ENCODE assay signal across 21 cellular contexts in the genomic region with DNA sequence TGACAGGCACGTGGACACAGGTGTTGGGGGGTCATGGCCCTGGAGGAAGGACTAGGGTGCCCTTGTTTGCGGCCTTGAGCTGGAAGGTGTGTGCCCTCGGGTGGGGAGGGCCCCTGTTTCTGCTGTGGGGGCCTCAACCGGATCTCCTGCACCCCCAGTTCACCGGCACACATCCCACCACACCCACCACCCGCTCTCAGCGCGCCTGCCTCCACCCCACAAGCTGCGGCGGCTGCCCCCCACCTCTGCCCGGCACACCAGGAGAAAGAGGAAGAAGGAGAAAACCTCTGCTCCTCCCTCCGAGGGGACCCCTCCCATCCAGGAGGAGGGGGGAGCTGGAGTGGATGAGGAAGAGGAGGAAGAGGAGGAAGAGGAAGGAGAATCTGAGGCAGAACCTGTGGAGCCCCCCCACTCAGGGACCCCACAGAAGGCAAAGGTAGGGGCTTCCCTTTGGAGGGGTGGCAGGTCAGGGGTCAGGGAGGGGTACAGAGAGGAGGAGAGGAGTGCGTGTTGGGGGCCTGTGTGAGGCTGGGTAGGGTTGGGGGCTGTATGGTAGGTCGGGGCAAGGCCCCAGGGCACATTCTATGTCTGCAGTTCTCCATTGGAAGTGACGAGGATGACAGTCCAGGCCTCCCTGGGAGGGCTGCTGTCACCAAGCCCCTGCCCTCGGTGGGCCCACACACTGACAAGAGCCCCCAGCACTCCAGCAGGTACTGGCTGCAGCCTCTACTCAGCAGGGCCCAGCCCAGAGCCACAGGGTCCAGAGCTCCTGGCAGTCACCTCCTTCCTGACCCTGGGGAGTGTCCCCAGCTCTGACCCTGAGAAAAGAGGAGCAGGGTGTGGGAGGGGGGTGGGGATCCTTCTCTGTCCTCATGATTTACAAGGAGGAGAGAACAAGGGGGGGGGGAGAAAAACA. TPM values are rescaled to one million over a fixed set of nuclear protein-coding genes. Genes with fewer than 3 reads are reported as not detected.
DNase-seq lines count a peak whose midpoint lies in the region; TF ChIP-seq lines count a peak whose summit lies in the region.
"Had no signal": no experiment of that assay in that cellular context is flagged by ENCODE, and none has a peak within 500 bp of the region (broad histone marks: within the 10 kb centered on the region; RNA-seq: fewer than 3 reads in every experiment).

No MANE protein-coding gene starts in this region.

- H4K20me1 ChIP-seq in neural progenitor cell (ENCODE audit: low read depth): peaks cover 5% of the 10 kb centered on the region

- H3K4me1 Mint-ChIP-seq in Calu3 (ENCODE audit: low read depth, unreplicated experiment): peaks cover 8% of the 10 kb centered on the region
- peaks cover 7% of the 10 kb centered on the region for H3K4me1 Mint-ChIP-seq in neural progenitor cell

- no peak overlapping the region for H2AFZ ChIP-seq in neural progenitor cell (replicated peaks)
- H2AFZ ChIP-seq in mesenchymal stem cell (ENCODE audit: low read depth, low read length): no peak overlapping the region

- intact Hi-C loops in Calu3 (cut with micrococcal nuclease; ENCODE audit: unreplicated experiment) (no loop called here), cardiac septum (cut with DNase I) (no loop called here)

- peaks cover 7% of the 10 kb centered on the region for H3K4me1 ChIP-seq in neural progenitor cell
- H3K4me1 ChIP-seq in mesenchymal stem cell (ENCODE audit: control insufficient read depth, insufficient read depth, low read depth, low read length): peaks cover 18% of the 10 kb centered on the region

- H4K8ac ChIP-seq in mesenchymal stem cell (ENCODE audit: low read length): no peak overlapping the region

- no peak overlapping the region for H4K91ac ChIP-seq in mesenchymal stem cell (ENCODE audit: low read length)

- 81% methylated on average over 4 of the region's 16 CpGs for WGBS in mesenchymal stem cell

- no peak overlapping the region for H3K4me3 ChIP-seq in neural progenitor cell
- no peak overlapping the region for H3K4me3 ChIP-seq in mesenchymal stem cell (ENCODE audit: insufficient read depth in 1 of 2, low read depth in 1 of 2, low read length in 2 of 2)
- H3K4me3 ChIP-seq: tibial artery had no signal

- no peak overlapping the region for H3K14ac ChIP-seq in mesenchymal stem cell (ENCODE audit: low read length in 2 of 2)

- H3K9me3 ChIP-seq in neural progenitor cell (ENCODE audit: low read depth) (no peaks in the 10 kb centered on the region), mesenchymal stem cell (ENCODE audit: control insufficient read depth, low read length) (no peaks in the 10 kb centered on the region)
- H3K9me3 ChIP-seq: tibial artery had no signal

- H3K4me3 Mint-ChIP-seq in Calu3 (ENCODE audit: low read depth, unreplicated experiment) (peak overlapping the region; percentile 65), neural progenitor cell (peak overlapping the region; percentile 79)

- H3K4me2 ChIP-seq in neural progenitor cell (no peak overlapping the region), mesenchymal stem cell (ENCODE audit: low read length, poor library complexity, severe bottlenecking) (no peak overlapping the region)

- H2BK15ac ChIP-seq in mesenchymal stem cell (ENCODE audit: low read depth, poor library complexity, severe bottlenecking): no peak overlapping the region

- H3F3A ChIP-seq in neural progenitor cell (ENCODE audit: low read depth): peaks cover 10% of the 10 kb centered on the region

- no peak overlapping the region for H2AK5ac ChIP-seq in mesenchymal stem cell (ENCODE audit: low read length, severe bottlenecking)

- H2BK12ac ChIP-seq in mesenchymal stem cell (ENCODE audit: low read length in 2 of 2): no peak overlapping the region

- no peaks in the 10 kb centered on the region for H3K79me1 ChIP-seq in mesenchymal stem cell (replicated peaks; ENCODE audit: low read length, poor library complexity, severe bottlenecking)

- CTCF ChIA-PET in Calu3 (lab: Charles Lee): interaction anchor here (0.6 kb wide), 1 partner anchor 241 kb away, joined by 5 read pairs; no protein-coding TSS in a partner anchor

- H3K36me3 Mint-ChIP-seq in Calu3 (ENCODE audit: insufficient read depth, unreplicated experiment): peaks cover 14% of the 10 kb centered on the region
- peaks cover 2% of the 10 kb centered on the region for H3K36me3 Mint-ChIP-seq in neural progenitor cell
- H3K36me3 Mint-ChIP-seq: immature natural killer cell had no signal

- H3K36me3 ChIP-seq in neural progenitor cell (no peaks in the 10 kb centered on the region), mesenchymal stem cell (ENCODE audit: control insufficient read depth in 1 of 2, insufficient read depth in 2 of 2, low read depth in 1 of 2, low read length in 2 of 2) (peaks cover 18 to 50% of the 10 kb centered on the region in 2 experiments)

- H3K27me3 ChIP-seq in neural progenitor cell (peaks cover 45% of the 10 kb centered on the region), mesenchymal stem cell (ENCODE audit: control insufficient read depth in 1 of 2, insufficient read depth in 1 of 2, low read length in 2 of 2) (peaks cover 4 to 12% of the 10 kb centered on the region in 2 experiments)

- no peak for TF ChIP-seq CTCF in Calu3 (IDR thresholded peaks at IDR 0.05; ENCODE audit: unreplicated experiment)
- no peak for TF ChIP-seq CTCF in neural progenitor cell (IDR thresholded peaks at IDR 0.05)

- H3K27me3 Mint-ChIP-seq in Calu3 (ENCODE audit: unreplicated experiment) (no peaks in the 10 kb centered on the region), neural progenitor cell (ENCODE audit: insufficient read depth, low read depth) (peaks cover 9% of the 10 kb centered on the region)

- H3K79me2 ChIP-seq in neural progenitor cell (ENCODE audit: low read depth): no peaks in the 10 kb centered on the region

- no peak overlapping the region for H3K9ac ChIP-seq in neural progenitor cell
- no peak overlapping the region for H3K9ac ChIP-seq in mesenchymal stem cell (ENCODE audit: low read length)

- no peak overlapping the region for H2BK5ac ChIP-seq in mesenchymal stem cell (ENCODE audit: low read depth, low read length, poor library complexity, severe bottlenecking)

- H3K27ac Mint-ChIP-seq in Calu3 (ENCODE audit: unreplicated experiment): no peak overlapping the region
- no peak overlapping the region for H3K27ac Mint-ChIP-seq in neural progenitor cell
- H3K27ac Mint-ChIP-seq: activated naive CD4-positive, alpha-beta T cell treated with anti-CD3 and anti-CD28 coated beads for 36 hours; immature natural killer cell had no signal

- H3K27ac ChIP-seq in neural progenitor cell (no peak overlapping the region), mesenchymal stem cell (ENCODE audit: low read length, poor library complexity, severe bottlenecking) (no peak overlapping the region)
- H3K27ac ChIP-seq: HL-60, tibial artery had no signal

- no peak overlapping the region for H3K23ac ChIP-seq in mesenchymal stem cell (ENCODE audit: low read length in 2 of 2)

- no peak overlapping the region for H3K18ac ChIP-seq in mesenchymal stem cell (ENCODE audit: low read depth in 1 of 2, low read length in 2 of 2)

- DNase-seq in Calu3 (no peak), NOMO-1 treated with DMSO at 0.1 percent for 48 hours (lab: John Stamatoyannopoulos, UW; ENCODE audit: unreplicated experiment) (peak; percentile 27), cardiac septum (ENCODE audit: low spot score) (peak; percentile 62), neural progenitor cell (ENCODE audit: low spot score) (no peak), mesenteric fat pad (ENCODE audit: low spot score) (no peak), NCI-H1105 treated with DMSO at 0.1 percent for 48 hours (lab: John Stamatoyannopoulos, UW) (no peak), mesenchymal stem cell (no peak), COLO829 (ENCODE audit: low spot score) (no peak)
- DNase-seq: activated CD4-positive, alpha-beta T cell treated with anti-CD3 and anti-CD28 coated beads for 1 hour; activated naive CD4-positive, alpha-beta T cell treated with anti-CD3 and anti-CD28 coated beads for 36 hours; dermis blood vessel endothelial cell; DMS 273 treated with DMSO at 0.1 percent for 48 hours; immature natural killer cell; NCI-H1436; NCI-H2227 treated with DMSO at 0.1 percent for 48 hours; NK-92 treated with Interleukin-12 subunit alpha and Interleukin-12 subunit beta, amount 100 ng/mL, for 24 hours; SIG-M5; stimulated activated CD4-positive, alpha-beta T cell treated with anti-CD3 and anti-CD28 coated beads, Interleukin-4, amount 100 ng/mL, for 1 hour had no signal

- no peak overlapping the region for H3K4ac ChIP-seq in mesenchymal stem cell (ENCODE audit: low read depth in 1 of 2, low read length in 2 of 2)

- BruUV-seq in Calu3 (replicated peaks; lab: Mats Ljungman, UMichigan): no TSS peak

- no peak overlapping the region for H2BK120ac ChIP-seq in mesenchymal stem cell (ENCODE audit: low read depth, low read length)

- H3K9me3 Mint-ChIP-seq in Calu3 (ENCODE audit: low read depth, unreplicated experiment): no peaks in the 10 kb centered on the region
- H3K9me3 Mint-ChIP-seq in neural progenitor cell: no peaks in the 10 kb centered on the region
- H3K9me3 Mint-ChIP-seq: activated naive CD4-positive, alpha-beta T cell treated with anti-CD3 and anti-CD28 coated beads for 36 hours; immature natural killer cell had no signal

RNA-seq across cellular contexts. Expression of a gene that starts 1.8 kb away (rescaled TPM):
- total RNA-seq in Calu3 (2022): 14.9 and 20.2 TPM in 2 replicates
- total RNA-seq in cardiac septum: 396 TPM
- 0.88 and 3.7 TPM in 2 replicates for total RNA-seq in neural progenitor cell (ENCODE audit: low replicate concordance)
- 6.7 TPM for total RNA-seq in mesenteric fat pad
- 2.6 TPM for polyA plus RNA-seq in mesenchymal stem cell (2013, experiment 1 of 2)
- 2.6 TPM for polyA plus RNA-seq in mesenchymal stem cell (2013, experiment 2 of 2)
- total RNA-seq: activated naive CD4-positive, alpha-beta T cell treated with anti-CD3 and anti-CD28 coated beads for 36 hours; T-helper 2 cell treated with Interferon-gamma antibody and Interleukin-4, amounts not matched to agents 100 ng/mL and 5 ng/mL, for 36 hours had no signal

RNA-seq across cellular contexts. Expression of a gene that starts 31.6 kb away (rescaled TPM):
- total RNA-seq in Calu3 (2022) (29.3 and 32.5 TPM in 2 replicates), cardiac septum (20.2 TPM), neural progenitor cell (ENCODE audit: low replicate concordance) (16.8 and 22.7 TPM in 2 replicates), mesenteric fat pad (17.1 TPM)
- 14.6 TPM for polyA plus RNA-seq in mesenchymal stem cell (2013, experiment 1 of 2)
- polyA plus RNA-seq in mesenchymal stem cell (2013, experiment 2 of 2): 13.3 TPM

RNA-seq across cellular contexts. Expression of a gene that starts 57.1 kb away (rescaled TPM):
- total RNA-seq in Calu3 (2022) (0.80 and 0.83 TPM in 2 replicates), cardiac septum (0.59 TPM), neural progenitor cell (ENCODE audit: low replicate concordance) (0.31 TPM in 1 of 2 replicates, not detected in the other), mesenteric fat pad (0.45 TPM)
- polyA plus RNA-seq in mesenchymal stem cell (2013, experiment 1 of 2): 0.30 TPM
- 0.18 TPM for polyA plus RNA-seq in mesenchymal stem cell (2013, experiment 2 of 2)
- total RNA-seq: activated naive CD4-positive, alpha-beta T cell treated with anti-CD3 and anti-CD28 coated beads for 36 hours; dermis blood vessel endothelial cell; T-helper 2 cell treated with Interferon-gamma antibody and Interleukin-4, amounts not matched to agents 100 ng/mL and 5 ng/mL, for 36 hours had no signal
- polyA plus RNA-seq: immature natural killer cell had no signal

RNA-seq across cellular contexts. Expression of a gene that starts 57.9 kb away (rescaled TPM):
- total RNA-seq in Calu3 (2022) (65.9 and 76.5 TPM in 2 replicates), cardiac septum (199 TPM), neural progenitor cell (ENCODE audit: low replicate concordance) (31.0 and 111 TPM in 2 replicates), mesenteric fat pad (61.5 TPM)
- 19.4 TPM for polyA plus RNA-seq in mesenchymal stem cell (2013, experiment 1 of 2)
- 20.0 TPM for polyA plus RNA-seq in mesenchymal stem cell (2013, experiment 2 of 2)
- total RNA-seq: T-helper 2 cell treated with Interferon-gamma antibody and Interleukin-4, amounts not matched to agents 100 ng/mL and 5 ng/mL, for 36 hours had no signal

Comparison
In these comparisons a context has a peak if more than half of its experiments do, and no peak if none do; other contexts are left out.
1. DNase-seq: peak in NOMO-1 treated with DMSO at 0.1 percent for 48 hours (single experiment) and cardiac septum (single experiment); none in Calu3 (single experiment), neural progenitor cell (single experiment), mesenteric fat pad (single experiment), NCI-H1105 treated with DMSO at 0.1 percent for 48 hours (single experiment), mesenchymal stem cell (single experiment) and COLO829 (single experiment).
2. RNA of a gene that starts 1.8 kb away (total RNA-seq): 396 TPM in cardiac septum (single experiment); 14.9 to 20.2 TPM in Calu3, 6.7 TPM in mesenteric fat pad (single experiment) and 0.88 to 3.7 TPM in neural progenitor cell; every median in the first group is over 10 times any median in the second.